ENCODE assay signal across 8 cellular contexts in genomic region chr17:48048321-48049140, GRCh38. TPM values are rescaled to one million over a fixed set of nuclear protein-coding genes. Genes with fewer than 3 reads are reported as not detected.
A peak's percentile ranks its signal among the peaks of the same experiment; 100 is the strongest.
DNase-seq lines count a peak whose midpoint lies in the region; ATAC-seq, FAIRE-seq and TF ChIP-seq lines count a peak whose summit lies in the region.

Gene NFE2L1, plus strand, starts transcription at chr17:48048359. Its CDS starts 2,760 bp downstream, at chr17:48051119.

- peak within 1 kb of the TSS; percentile 87 for H3K9ac ChIP-seq in ES-I3 (ENCODE audit: low read depth, low read length)
- H3K9ac ChIP-seq in K562 (ENCODE audit: insufficient read depth in 1 of 2, low read depth in 2 of 2, low read length in 2 of 2), result peak within 1 kb of the TSS; percentile 89 to 95

- DNase-seq in HL-60 (ENCODE audit: low read depth in 1 of 2, low spot score in 1 of 2) (peak; percentile 73 to 88), Peyer's patch (peak; percentile 75 to 96 (median 94)), K562 (ENCODE audit: extremely low read depth in 1 of 4, low spot score in 3 of 4) (peak; percentile 83 to 90 (median 86)), hypothalamus (lab: John Stamatoyannopoulos, UW) (peak in 40 of 51 donors; percentile 49 to 95 (median 80)), renal cortical epithelial cell (ENCODE audit: low read depth) (peak; percentile 83), activated gamma-delta T cell (lab: John Stamatoyannopoulos, UW) (no peak)

- WGBS in K562 (ENCODE audit: insufficient coverage, low coverage, missing lambda C conversion rate), result 2% methylated on average over 43 of the region's 59 CpGs

- TF ChIP-seq CTCF in HL-60 (IDR thresholded peaks at IDR 0.05; ENCODE audit: insufficient read depth, low read length) (no peak), Peyer's patch (IDR thresholded peaks at IDR 0.05) (peak in 2 of 6 experiments; percentile 3 to 7), K562 (IDR thresholded peaks at IDR 0.05 in 2 of 3, conservative IDR thresholded peaks at IDR 0.05 in 1 of 3; ENCODE audit: insufficient read depth in 2 of 3, low read depth in 1 of 3, low read length in 3 of 3) (no peak)

- H3K4me3 ChIP-seq in HL-60 (replicated peaks; ENCODE audit: insufficient read depth, low read length) (peak within 1 kb of the TSS; percentile 89), Peyer's patch (peak within 1 kb of the TSS; percentile 80 to 85 (median 82)), K562 (peak within 1 kb of the TSS; percentile 85)

- in situ Hi-C loops in K562 (cut with MboI), result no loop called here

- no peak for TF ChIP-seq RAD21 in K562 (CRISPR knock-in tag; conservative IDR thresholded peaks at IDR 0.05 in 1 of 2, IDR thresholded peaks at IDR 0.05 in 1 of 2)

- H3K27me3 ChIP-seq in HL-60 (ENCODE audit: insufficient read depth, poor library complexity, severe bottlenecking), result no peaks in the 10 kb centered on the region
- H3K27me3 ChIP-seq in Peyer's patch, result no peaks in the 10 kb centered on the region
- no peaks in the 10 kb centered on the region for H3K27me3 ChIP-seq in K562 (ENCODE audit: control insufficient read depth in 2 of 2, insufficient read depth in 2 of 2, low read length in 2 of 2)

- CTCF ChIA-PET in K562 (lab: Yijun Ruan, JAX; ENCODE audit: low intra/inter-chr PET ratio), result interaction anchor here (1.1 kb wide), 1 partner anchor 24 kb away, joined by 3 read pairs; no protein-coding TSS in a partner anchor

- TF ChIP-seq POLR2A in Peyer's patch (IDR thresholded peaks at IDR 0.05) (peak; percentile 77 to 86), K562 (conservative IDR thresholded peaks at IDR 0.05) (peak; percentile 81)

- ATAC-seq in GM21360 (IDR thresholded peaks at IDR 0.05; ENCODE audit: unreplicated experiment), result peak; percentile 36
- ATAC-seq in K562, result peak; percentile 81

- H3K4me2 ChIP-seq in K562 (ENCODE audit: insufficient read depth, low read length), result peak within 1 kb of the TSS; percentile 96

- 0 out of 2 replicates have a peak, but pooled peaks cover 3% of the 10 kb centered on the region for H3K36me3 ChIP-seq in ES-I3 (ENCODE audit: insufficient read depth, low read length)
- H3K36me3 ChIP-seq in Peyer's patch, result peaks cover 0 to 28% (median 0%) of the 10 kb centered on the region in 3 donors
- peaks cover 35% of the 10 kb centered on the region for H3K36me3 ChIP-seq in K562 (ENCODE audit: control insufficient read depth, insufficient read depth, low read length)

- peaks cover 26% of the 10 kb centered on the region for H4K20me1 ChIP-seq in K562 (replicated peaks; ENCODE audit: control insufficient read depth, insufficient read depth, low read length)

- H3K79me2 ChIP-seq in K562 (ENCODE audit: control insufficient read depth, insufficient read depth, low read length), result peaks cover 75% of the 10 kb centered on the region

- 0 out of 2 replicates have a peak, but pooled peaks have one; percentile 3 for TF ChIP-seq EP300 in K562 (IDR thresholded peaks at IDR 0.05; ENCODE audit: low read length)

- H2AFZ ChIP-seq in K562 (ENCODE audit: low read depth, low read length), result peak within 1 kb of the TSS; percentile 89

- no TSS peak for BruUV-seq in K562 (replicated peaks; lab: Mats Ljungman, UMichigan)

- H3K4me1 ChIP-seq in ES-I3 (ENCODE audit: insufficient read depth, low read length) (peaks cover 40% of the 10 kb centered on the region), Peyer's patch (peaks cover 1 to 60% (median 27%) of the 10 kb centered on the region in 4 donors), K562 (replicated peaks in 1 of 2; ENCODE audit: control insufficient read depth in 2 of 2, insufficient read depth in 2 of 2, low read length in 2 of 2) (peaks cover 41 to 49% of the 10 kb centered on the region in 2 experiments)

- peaks cover 7% of the 10 kb centered on the region for H3K9me1 ChIP-seq in K562 (ENCODE audit: control insufficient read depth, insufficient read depth, low read length)

- FAIRE-seq in K562 (lab: Jason Lieb, UNC), result no peak

- intact Hi-C loops in K562 (cut with micrococcal nuclease), result loop anchor here (2.0 kb wide), 1 partner anchor 24 kb away; no protein-coding TSS in a partner anchor

- H3K27ac ChIP-seq in HL-60 (replicated peaks) (peak within 1 kb of the TSS; percentile 97), Peyer's patch (peak within 1 kb of the TSS; percentile 90 to 99 (median 96)), K562 (ENCODE audit: extremely low read depth, low read depth, low read length) (peak within 1 kb of the TSS; percentile 97)

- H3K9me3 ChIP-seq in ES-I3 (ENCODE audit: control insufficient read depth, insufficient read depth, low read length) (no peaks in the 10 kb centered on the region), Peyer's patch (no peaks in the 10 kb centered on the region), K562 (replicated peaks; ENCODE audit: control insufficient read depth, insufficient read depth, low read depth, low read length) (no peaks in the 10 kb centered on the region)

- POLR2A ChIA-PET in K562 (lab: Yijun Ruan, JAX), result interaction anchor here (0.6 to 9.0 kb wide), 24 partner anchors 9 to 1660 kb away, joined by 3 to 74 read pairs (median 4); partner anchors contain the start of gene CDK5RAP3

TF ChIP-seq in K562, 482 proteins besides CTCF, POLR2A, EP300 and RAD21 (continues in another document):
- TF ChIP-seq NR2C2 (CRISPR knock-in tag; IDR thresholded peaks at IDR 0.05), result 0 out of 2 replicates have a peak, but pooled peaks have one; percentile 14
- TF ChIP-seq NR2C2 (tag; IDR thresholded peaks at IDR 0.05), result no peak; the same call in 1 of the 2 replicates
- TF ChIP-seq, protein P1, sequence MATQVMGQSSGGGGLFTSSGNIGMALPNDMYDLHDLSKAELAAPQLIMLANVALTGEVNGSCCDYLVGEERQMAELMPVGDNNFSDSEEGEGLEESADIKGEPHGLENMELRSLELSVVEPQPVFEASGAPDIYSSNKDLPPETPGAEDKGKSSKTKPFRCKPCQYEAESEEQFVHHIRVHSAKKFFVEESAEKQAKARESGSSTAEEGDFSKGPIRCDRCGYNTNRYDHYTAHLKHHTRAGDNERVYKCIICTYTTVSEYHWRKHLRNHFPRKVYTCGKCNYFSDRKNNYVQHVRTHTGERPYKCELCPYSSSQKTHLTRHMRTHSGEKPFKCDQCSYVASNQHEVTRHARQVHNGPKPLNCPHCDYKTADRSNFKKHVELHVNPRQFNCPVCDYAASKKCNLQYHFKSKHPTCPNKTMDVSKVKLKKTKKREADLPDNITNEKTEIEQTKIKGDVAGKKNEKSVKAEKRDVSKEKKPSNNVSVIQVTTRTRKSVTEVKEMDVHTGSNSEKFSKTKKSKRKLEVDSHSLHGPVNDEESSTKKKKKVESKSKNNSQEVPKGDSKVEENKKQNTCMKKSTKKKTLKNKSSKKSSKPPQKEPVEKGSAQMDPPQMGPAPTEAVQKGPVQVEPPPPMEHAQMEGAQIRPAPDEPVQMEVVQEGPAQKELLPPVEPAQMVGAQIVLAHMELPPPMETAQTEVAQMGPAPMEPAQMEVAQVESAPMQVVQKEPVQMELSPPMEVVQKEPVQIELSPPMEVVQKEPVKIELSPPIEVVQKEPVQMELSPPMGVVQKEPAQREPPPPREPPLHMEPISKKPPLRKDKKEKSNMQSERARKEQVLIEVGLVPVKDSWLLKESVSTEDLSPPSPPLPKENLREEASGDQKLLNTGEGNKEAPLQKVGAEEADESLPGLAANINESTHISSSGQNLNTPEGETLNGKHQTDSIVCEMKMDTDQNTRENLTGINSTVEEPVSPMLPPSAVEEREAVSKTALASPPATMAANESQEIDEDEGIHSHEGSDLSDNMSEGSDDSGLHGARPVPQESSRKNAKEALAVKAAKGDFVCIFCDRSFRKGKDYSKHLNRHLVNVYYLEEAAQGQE (CRISPR knock-in tag; IDR thresholded peaks at IDR 0.05; ENCODE audit: low read depth), result no peak
- TF ChIP-seq MYC (IDR thresholded peaks at IDR 0.05; ENCODE audit: low read depth, low read length), result 0 out of 2 replicates have a peak, but pooled peaks have one; percentile 10
- TF ChIP-seq MYC (CRISPR knock-in tag; IDR thresholded peaks at IDR 0.05; ENCODE audit: borderline replicate concordance, low read depth), result no peak; the same call in 1 of the 2 replicates
- no peak for TF ChIP-seq ATF3 (IDR thresholded peaks at IDR 0.05)
- TF ChIP-seq ATF3 (CRISPR knock-in tag; conservative IDR thresholded peaks at IDR 0.05), result 0 out of 2 replicates have a peak, but pooled peaks have one; percentile 53
- TF ChIP-seq ZNF436 (CRISPR knock-in tag; IDR thresholded peaks at IDR 0.05), result no peak

RNA-seq across cellular contexts. Expression of gene NFE2L1, which starts in this region (rescaled TPM):
- 100 to 1,000 TPM in 3 of 4 donors, 10 to 100 TPM in 1; 89.1 to 228 (median 217) TPM for total RNA-seq in Peyer's patch
- 97.0 and 141 TPM in 2 replicates for total RNA-seq in K562 (2011; cell fraction: chromatin; rRNA removed; ENCODE audit: low replicate concordance)
- 104 and 118 TPM in 2 replicates for total RNA-seq in K562 (2011; cell fraction: nucleolus; rRNA removed)
- 88.2 and 97.7 TPM in 2 replicates for total RNA-seq in K562 (2011; cell fraction: nucleoplasm; rRNA removed)
- 18.6 and 22.0 TPM in 2 replicates for total RNA-seq in K562 (2014; rRNA removed)
- 38.7 and 57.0 TPM in 2 replicates for total RNA-seq in K562 (2014; rRNA removed; fragmentation: Illumina TruSeq; extraction: Trizol)
- 39.7 and 40.5 TPM in 2 replicates for total RNA-seq in K562 (2015; rRNA removed; fragmentation: Illumina TruSeq; extraction: Trizol)
- 61.4 and 67.7 TPM in 2 replicates for total RNA-seq in K562 (2021)
- polyA plus RNA-seq in K562 (2011; rRNA removed), result 57.2 and 59.8 TPM in 2 replicates
- polyA plus RNA-seq in K562 (2011; cell fraction: cytosol; rRNA removed), result 41.0 and 52.4 TPM in 2 replicates
- 34.1 and 41.0 TPM in 2 replicates for polyA plus RNA-seq in K562 (2011; cell fraction: nucleus; rRNA removed)
- 109 and 147 TPM in 2 replicates for polyA plus RNA-seq in K562 (2012)
- polyA plus RNA-seq in K562 (2014; fragmentation: Illumina TruSeq; extraction: Trizol), result 68.1 and 68.6 TPM in 2 replicates
- 1 to 10 TPM; 2.0 to 2.8 TPM for polyA plus RNA-seq in K562 (2014; fragmentation: Nextera tagmentation; extraction: Ambion mirVana)
- polyA plus RNA-seq in K562 (2014; rRNA removed), result 40.7 and 41.4 TPM in 2 replicates
- 79.5 and 101 TPM in 2 replicates for polyA minus RNA-seq in K562 (2011; rRNA and poly(A)+ RNA removed)
- polyA minus RNA-seq in K562 (2011; cell fraction: cytosol; rRNA and poly(A)+ RNA removed), result 31.0 and 35.6 TPM in 2 replicates
- 12.5 and 16.4 TPM in 2 replicates for polyA minus RNA-seq in K562 (2011; cell fraction: nucleus; rRNA and poly(A)+ RNA removed)
- total RNA-seq in renal cortical epithelial cell, result 75.0 and 267 TPM in 2 replicates
